In the genomic region with DNA sequence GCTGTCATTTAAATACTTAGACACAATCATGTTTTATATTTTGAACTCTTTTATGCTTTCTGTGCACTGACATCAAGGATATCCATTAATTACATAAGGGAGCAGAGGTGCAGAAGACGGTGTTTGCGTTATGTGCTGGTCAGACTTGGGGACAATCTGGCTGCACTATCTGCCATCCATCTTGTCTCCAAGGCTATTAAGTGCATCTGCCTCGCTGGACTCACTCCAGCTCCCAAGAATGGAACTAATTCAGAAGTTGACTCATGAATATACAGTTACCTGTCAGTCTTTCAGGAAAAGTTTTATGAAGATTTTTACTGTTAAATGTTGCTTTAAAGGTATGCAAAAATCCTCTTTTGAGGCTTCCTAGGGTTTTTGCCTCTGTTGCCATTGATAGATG, we compare ENCODE assay signal across 1 cellular context.
A peak's percentile ranks its signal among the peaks of the same experiment; 100 is the strongest.
TF ChIP-seq lines count a peak whose summit lies in the region.

No MANE protein-coding gene starts in this region.

TF ChIP-seq in SK-N-SH, 30 proteins besides CTCF, POLR2A, EP300 and RAD21 (continued from another document):
- TF ChIP-seq TCF12 (IDR thresholded peaks at IDR 0.05) (peak; percentile 99), MEF2A (IDR thresholded peaks at IDR 0.05; ENCODE audit: borderline replicate concordance, low read depth) (peak; percentile 87; the same call in 1 of the 2 replicates), FOSL2 (IDR thresholded peaks at IDR 0.05; ENCODE audit: borderline replicate concordance, low read depth) (peak; percentile 94), JUND (IDR thresholded peaks at IDR 0.05) (peak; percentile 97), CHD2 (IDR thresholded peaks at IDR 0.05; ENCODE audit: low read length, partially characterized antibody) (peak; percentile 82), SMC3 (IDR thresholded peaks at IDR 0.05; ENCODE audit: low read depth, low read length) (no peak), NFIC (IDR thresholded peaks at IDR 0.05; ENCODE audit: borderline replicate concordance) (peak; percentile 99), REST (IDR thresholded peaks at IDR 0.05; ENCODE audit: low read depth, low read length) (peak; percentile 72), RCOR1 (IDR thresholded peaks at IDR 0.05; ENCODE audit: low read length) (peak; percentile 92), EZH2phosphoT487 (IDR thresholded peaks at IDR 0.05; ENCODE audit: borderline replicate concordance, low read depth) (no peak), NRF1 (IDR thresholded peaks at IDR 0.05; ENCODE audit: low read depth, low read length) (no peak), SIN3A (IDR thresholded peaks at IDR 0.05; ENCODE audit: borderline replicate concordance, low read depth, low read length) (peak; percentile 92), MAX (IDR thresholded peaks at IDR 0.05; ENCODE audit: low read depth) (peak; percentile 78; the same call in 1 of the 2 replicates), POLR2AphosphoS5 (IDR thresholded peaks at IDR 0.05; ENCODE audit: low read depth, low read length) (peak; percentile 97), PBX3 (IDR thresholded peaks at IDR 0.05) (peak; percentile 99), GABPA (IDR thresholded peaks at IDR 0.05; ENCODE audit: low read depth) (peak; percentile 19; the same call in 1 of the 2 replicates)
- TF ChIP-seq, protein P1, sequence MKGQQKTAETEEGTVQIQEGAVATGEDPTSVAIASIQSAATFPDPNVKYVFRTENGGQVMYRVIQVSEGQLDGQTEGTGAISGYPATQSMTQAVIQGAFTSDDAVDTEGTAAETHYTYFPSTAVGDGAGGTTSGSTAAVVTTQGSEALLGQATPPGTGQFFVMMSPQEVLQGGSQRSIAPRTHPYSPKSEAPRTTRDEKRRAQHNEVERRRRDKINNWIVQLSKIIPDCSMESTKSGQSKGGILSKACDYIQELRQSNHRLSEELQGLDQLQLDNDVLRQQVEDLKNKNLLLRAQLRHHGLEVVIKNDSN (IDR thresholded peaks at IDR 0.05; ENCODE audit: borderline replicate concordance, low read depth) = no peak
- TF ChIP-seq, protein P2, sequence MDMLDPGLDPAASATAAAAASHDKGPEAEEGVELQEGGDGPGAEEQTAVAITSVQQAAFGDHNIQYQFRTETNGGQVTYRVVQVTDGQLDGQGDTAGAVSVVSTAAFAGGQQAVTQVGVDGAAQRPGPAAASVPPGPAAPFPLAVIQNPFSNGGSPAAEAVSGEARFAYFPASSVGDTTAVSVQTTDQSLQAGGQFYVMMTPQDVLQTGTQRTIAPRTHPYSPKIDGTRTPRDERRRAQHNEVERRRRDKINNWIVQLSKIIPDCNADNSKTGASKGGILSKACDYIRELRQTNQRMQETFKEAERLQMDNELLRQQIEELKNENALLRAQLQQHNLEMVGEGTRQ (IDR thresholded peaks at IDR 0.05; ENCODE audit: borderline replicate concordance, low read depth, low read length) = no peak
